Comparison of ENCODE assay signal across 1 cellular context in genomic region chr17:82863941-82864720, GRCh38.
TF ChIP-seq lines count a peak whose summit lies in the region.

No MANE protein-coding gene starts in this region.

TF ChIP-seq in K562, 482 proteins besides CTCF, POLR2A, EP300 and RAD21 (continued from another document):
- TF ChIP-seq THRA (IDR thresholded peaks at IDR 0.05) = no peak
- peak; percentile 79 for TF ChIP-seq ZNF316 (IDR thresholded peaks at IDR 0.05)
- no peak for TF ChIP-seq FUS (optimal IDR thresholded peaks at IDR 0.05; ENCODE audit: low read depth, low read length)
TF ChIP-seq in K562: peak in this region for 49.
